In genomic region chr3:100650651-100651611, GRCh38 we compare ENCODE assay signal across 10 cellular contexts. TPM values are rescaled to one million over a fixed set of nuclear protein-coding genes. Genes with fewer than 3 reads are reported as not detected.
A peak's percentile ranks its signal among the peaks of the same experiment; 100 is the strongest.
DNase-seq lines count a peak whose midpoint lies in the region; ATAC-seq and TF ChIP-seq lines count a peak whose summit lies in the region.
"Had no signal": no experiment of that assay in that cellular context is flagged by ENCODE, and none has a peak within 500 bp of the region (broad histone marks: within the 10 kb centered on the region; RNA-seq: fewer than 3 reads in every experiment).

No MANE protein-coding gene starts in this region.

- intact Hi-C loops in sigmoid colon (cut with DNase I) = no loop called here

- no peaks in the 10 kb centered on the region for H3K36me3 ChIP-seq in SK-N-MC (ENCODE audit: insufficient read depth, low read length)
- no peaks in the 10 kb centered on the region for H3K36me3 ChIP-seq in sigmoid colon
- H3K36me3 ChIP-seq: SJSA1 had no signal

- H3K27ac ChIP-seq in SK-N-MC (peak overlapping the region; percentile 85), sigmoid colon (peak overlapping the region in 1 of 4 donors; percentile 40)
- H3K27ac ChIP-seq: SJSA1 had no signal

- peak; percentile 97 for ATAC-seq in GM19328 (IDR thresholded peaks at IDR 0.05; ENCODE audit: unreplicated experiment)
- ATAC-seq in HG03159 (IDR thresholded peaks at IDR 0.05; ENCODE audit: unreplicated experiment) = peak; percentile 99

- no peak for TF ChIP-seq POLR2A in sigmoid colon (IDR thresholded peaks at IDR 0.05)

- TF ChIP-seq CTCF in sigmoid colon (IDR thresholded peaks at IDR 0.05) = no peak

- H3K9me3 ChIP-seq in SK-N-MC (ENCODE audit: low read depth, low read length) = no peaks in the 10 kb centered on the region
- no peaks in the 10 kb centered on the region for H3K9me3 ChIP-seq in sigmoid colon
- H3K9me3 ChIP-seq: SJSA1 had no signal

- no peak overlapping the region for H3K9ac ChIP-seq in SK-N-MC (ENCODE audit: insufficient read length)

- H3K27me3 ChIP-seq in sigmoid colon = no peaks in the 10 kb centered on the region
- H3K27me3 ChIP-seq: SJSA1 had no signal

- DNase-seq in DMS114 treated with DMSO at 0.1 percent for 48 hours (lab: John Stamatoyannopoulos, UW; ENCODE audit: unreplicated experiment) (peak; percentile 3), SK-N-MC (ENCODE audit: low read depth, low spot score) (peak; percentile 66), glomerular visceral epithelial cell (ENCODE audit: extremely low spot score) (peak; percentile 8), COLO668 (lab: John Stamatoyannopoulos, UW; ENCODE audit: unreplicated experiment) (no peak), sigmoid colon (no peak)
- DNase-seq in stimulated activated CD4-positive, alpha-beta T cell treated with anti-CD3 and anti-CD28 coated beads, Interleukin-12 subunit alpha, Interleukin-12 subunit beta, amount 100 ng/mL, for 4 hours = no peak

- no peak for TF ChIP-seq EP300 in sigmoid colon (IDR thresholded peaks at IDR 0.05)

- 39 to 47% methylated on average over 4 of the region's 4 CpGs for WGBS in sigmoid colon, 2 donors

- peak overlapping the region; percentile 44 for H3K4me3 ChIP-seq in SK-N-MC
- H3K4me3 ChIP-seq in sigmoid colon = no peak overlapping the region
- H3K4me3 ChIP-seq: SJSA1 had no signal

- H3K4me1 ChIP-seq in sigmoid colon = no peaks in the 10 kb centered on the region

RNA-seq across cellular contexts. Expression of gene ADGRG7, which starts 41.5 kb away (rescaled TPM):
- total RNA-seq in sigmoid colon = not detected
- polyA plus RNA-seq in sigmoid colon = 1 to 10 TPM; 1.2 to 7.4 (median 1.4) TPM
- total RNA-seq: SJSA1 had no signal
- polyA plus RNA-seq: neural cell had no signal

RNA-seq across cellular contexts. Expression of gene TFG, which starts 58.4 kb away (rescaled TPM):
- total RNA-seq in sigmoid colon = 10 to 100 TPM; 52.0 to 64.9 (median 55.0) TPM
- 100 to 1,000 TPM in 1 of 3 donors, 10 to 100 TPM in 2; 83.5 to 139 (median 94.9) TPM for polyA plus RNA-seq in sigmoid colon

Comparison
In these comparisons a context has a peak if more than half of its experiments do, and no peak if none do; other contexts are left out.
1. DNase-seq: peak in DMS114 treated with DMSO at 0.1 percent for 48 hours (single experiment), SK-N-MC (single experiment) and glomerular visceral epithelial cell (single experiment); none in COLO668 (single experiment), stimulated activated CD4-positive, alpha-beta T cell treated with anti-CD3 and anti-CD28 coated beads, Interleukin-12 subunit alpha, Interleukin-12 subunit beta, amount 100 ng/mL, for 4 hours (single experiment) and sigmoid colon (single experiment).